20 cellular contexts compared by ENCODE assay signal in genomic region chr7:105238198-105238765, GRCh38.
"Had no signal": no experiment of that assay in that cellular context is flagged by ENCODE, and none has a peak within 500 bp of the region (broad histone marks: within the 10 kb centered on the region; RNA-seq: fewer than 3 reads in every experiment).

No MANE protein-coding gene starts in this region.

- FAIRE-seq: endometrium had no signal

- H3K27me3 ChIP-seq: sigmoid colon, tibial artery had no signal

- H3K36me3 ChIP-seq: lower lobe of right lung, sigmoid colon, tibial artery had no signal

- H3K27me3 Mint-ChIP-seq: activated B cell treated with CpG ODN at 0.5 μM for 24 hours; activated CD4-positive, alpha-beta memory T cell treated with anti-CD3 and anti-CD28 coated beads for 36 hours; activated naive CD8-positive, alpha-beta T cell treated with anti-CD3 and anti-CD28 coated beads, Interleukin-2, amount 10 ng/mL, durations not matched to agents 7 days and 5 days; naive thymus-derived CD8-positive, alpha-beta T cell had no signal

- H3K27ac ChIP-seq: coronary artery, lower lobe of right lung, sigmoid colon, tibial artery had no signal

- DNase-seq: activated B cell treated with CpG ODN at 0.5 μM for 24 hours; activated CD4-positive, alpha-beta memory T cell treated with anti-CD3 and anti-CD28 coated beads for 36 hours; activated CD4-positive, alpha-beta T cell treated with anti-CD3 and anti-CD28 coated beads for 4 hours; activated effector memory CD4-positive, alpha-beta T cell treated with Interleukin-2 at 50 U/mL for 16 hours; activated naive CD4-positive, alpha-beta T cell treated with anti-CD3 and anti-CD28 coated beads for 36 hours; activated naive CD8-positive, alpha-beta T cell treated with anti-CD3 and anti-CD28 coated beads, Interleukin-2, amount 10 ng/mL, durations not matched to agents 7 days and 5 days; activated T-cell treated with anti-CD3 and anti-CD28 coated beads, Interleukin-2, amount 50 U/mL, for 72 hours; amniotic stem cell; cerebellar nuclear complex; lower lobe of right lung; naive thymus-derived CD8-positive, alpha-beta T cell; retina; sigmoid colon; stimulated activated CD4-positive, alpha-beta T cell treated with anti-CD3 and anti-CD28 coated beads, Interleukin-4, amount 100 ng/mL, for 24 hours; stimulated activated naive CD4-positive, alpha-beta T cell treated with Interleukin-2 at 50 U/mL for 16 hours; T1000; tibial artery had no signal

- H3K27ac Mint-ChIP-seq: activated B cell treated with CpG ODN at 0.5 μM for 24 hours; activated CD4-positive, alpha-beta memory T cell treated with anti-CD3 and anti-CD28 coated beads for 36 hours; activated naive CD4-positive, alpha-beta T cell treated with anti-CD3 and anti-CD28 coated beads for 36 hours; activated naive CD8-positive, alpha-beta T cell treated with anti-CD3 and anti-CD28 coated beads, Interleukin-2, amount 10 ng/mL, durations not matched to agents 7 days and 5 days; activated T-cell treated with anti-CD3 and anti-CD28 coated beads, Interleukin-2, amount 50 U/mL, for 72 hours had no signal

- H3K9me3 ChIP-seq: lower lobe of right lung, sigmoid colon, tibial artery had no signal

- H3K4me3 Mint-ChIP-seq: activated B cell treated with CpG ODN at 0.5 μM for 24 hours; activated CD4-positive, alpha-beta memory T cell treated with anti-CD3 and anti-CD28 coated beads for 36 hours; activated naive CD4-positive, alpha-beta T cell treated with anti-CD3 and anti-CD28 coated beads for 36 hours; activated naive CD8-positive, alpha-beta T cell treated with anti-CD3 and anti-CD28 coated beads, Interleukin-2, amount 10 ng/mL, durations not matched to agents 7 days and 5 days; activated T-cell treated with anti-CD3 and anti-CD28 coated beads, Interleukin-2, amount 50 U/mL, for 72 hours; naive thymus-derived CD8-positive, alpha-beta T cell had no signal

- H3K9me3 Mint-ChIP-seq: activated B cell treated with CpG ODN at 0.5 μM for 24 hours; activated CD4-positive, alpha-beta memory T cell treated with anti-CD3 and anti-CD28 coated beads for 36 hours; activated naive CD4-positive, alpha-beta T cell treated with anti-CD3 and anti-CD28 coated beads for 36 hours; activated naive CD8-positive, alpha-beta T cell treated with anti-CD3 and anti-CD28 coated beads, Interleukin-2, amount 10 ng/mL, durations not matched to agents 7 days and 5 days; activated T-cell treated with anti-CD3 and anti-CD28 coated beads, Interleukin-2, amount 50 U/mL, for 72 hours; naive thymus-derived CD8-positive, alpha-beta T cell had no signal

- H3K36me3 Mint-ChIP-seq: activated CD4-positive, alpha-beta memory T cell treated with anti-CD3 and anti-CD28 coated beads for 36 hours had no signal

- H3K4me3 ChIP-seq: coronary artery, lower lobe of right lung, sigmoid colon, tibial artery had no signal

- ATAC-seq: activated T-cell treated with anti-CD3 and anti-CD28 coated beads, Interleukin-2, amount 50 U/mL, for 72 hours; left lobe of liver; lower lobe of right lung; naive thymus-derived CD8-positive, alpha-beta T cell had no signal
